Comparison of ENCODE assay signal across 7 cellular contexts in genomic region chr21:42653492-42654061, GRCh38. TPM values are rescaled to one million over a fixed set of nuclear protein-coding genes. Genes with fewer than 3 reads are reported as not detected.
DNase-seq lines count a peak whose midpoint lies in the region; ATAC-seq and TF ChIP-seq lines count a peak whose summit lies in the region.

TSS of gene PDE9A (plus strand) at chr21:42653621. CDS start at chr21:42653815, 194 bp downstream.

- H3K27me3 ChIP-seq in dorsolateral prefrontal cortex, result peaks cover 0 to 50% (median 4%) of the 10 kb centered on the region in 45 donors

- H3K27ac ChIP-seq in dorsolateral prefrontal cortex, result peak within 1 kb of the TSS in 58 of 59 donors; percentile 20 to 92 (median 80)

- no peaks in the 10 kb centered on the region for H3K36me3 Mint-ChIP-seq in T-cell

- DNase-seq in HK-2 (ENCODE audit: unreplicated experiment), result peak; percentile 4
- DNase-seq in T-cell, result peak in 15 of 34 experiments; percentile 12 to 48 (median 31)
- DNase-seq in dorsolateral prefrontal cortex, result peak in 1 of 10 donors; percentile 43
- peak; percentile 33 for DNase-seq in mucosa of gallbladder (ENCODE audit: low spot score)
- DNase-seq in ureter (ENCODE audit: low spot score), result no peak
- DNase-seq in GDM1 (lab: John Stamatoyannopoulos, UW), result no peak

- peak; percentile 68 to 75 (median 72) for ATAC-seq in T-cell (replicated peaks in 1 of 4)
- no peak for ATAC-seq in HG03025 (IDR thresholded peaks at IDR 0.05; ENCODE audit: low FRiP score, unreplicated experiment)

- no peaks in the 10 kb centered on the region for H3K9me3 Mint-ChIP-seq in T-cell

- peak within 1 kb of the TSS; percentile 43 to 84 (median 71) for H3K4me3 ChIP-seq in dorsolateral prefrontal cortex

- CTCF ChIA-PET in T-cell (lab: Charles Lee), result no interaction called here

- peaks cover 0 to 16% of the 10 kb centered on the region in 2 donors for H3K27me3 Mint-ChIP-seq in T-cell

- intact Hi-C loops in dorsolateral prefrontal cortex (cut with DNase I), result loop anchor here (5.0 to 10.0 kb wide), 5 partner anchors 61 to 224 kb away; partner anchors contain the start of gene WDR4 (in 1 of the 2)

- peak within 1 kb of the TSS; percentile 73 to 87 (median 79) for H3K4me3 Mint-ChIP-seq in T-cell

- POLR2A ChIA-PET in T-cell (lab: Charles Lee), result interaction anchor here in 1 of 2 donors (0.6 kb wide), 1 partner anchor 122 kb away, joined by 6 read pairs; no protein-coding TSS in a partner anchor

- H3K27ac Mint-ChIP-seq in T-cell, result peak within 1 kb of the TSS; percentile 17 to 44

- H3K4me1 Mint-ChIP-seq in T-cell, result peaks cover 22 to 30% (median 29%) of the 10 kb centered on the region in 3 donors

- no peak for TF ChIP-seq CTCF in dorsolateral prefrontal cortex (IDR thresholded peaks at IDR 0.05 in 54 of 56, conservative IDR thresholded peaks at IDR 0.05 in 2 of 56; ENCODE audit: low read depth in 1 of 56, partially characterized antibody in 56 of 56)

RNA-seq across cellular contexts. Expression of gene PDE9A, which starts in this region (rescaled TPM):
- 10 to 100 TPM; 11.5 to 18.3 (median 16.1) TPM for total RNA-seq in T-cell
- 10 to 100 TPM in 87 of 120 experiments, 1 to 10 TPM in 33; 6.2 to 23.8 (median 12.1) TPM for total RNA-seq in dorsolateral prefrontal cortex
- 22.8 TPM for total RNA-seq in mucosa of gallbladder
- 26.1 TPM for total RNA-seq in ureter

Comparison
In these comparisons a context has a peak if more than half of its experiments do, and no peak if none do; other contexts are left out.
1. DNase-seq: peak in HK-2 (single experiment) and mucosa of gallbladder (single experiment); none in ureter (single experiment) and GDM1 (single experiment).